In the genomic region with DNA sequence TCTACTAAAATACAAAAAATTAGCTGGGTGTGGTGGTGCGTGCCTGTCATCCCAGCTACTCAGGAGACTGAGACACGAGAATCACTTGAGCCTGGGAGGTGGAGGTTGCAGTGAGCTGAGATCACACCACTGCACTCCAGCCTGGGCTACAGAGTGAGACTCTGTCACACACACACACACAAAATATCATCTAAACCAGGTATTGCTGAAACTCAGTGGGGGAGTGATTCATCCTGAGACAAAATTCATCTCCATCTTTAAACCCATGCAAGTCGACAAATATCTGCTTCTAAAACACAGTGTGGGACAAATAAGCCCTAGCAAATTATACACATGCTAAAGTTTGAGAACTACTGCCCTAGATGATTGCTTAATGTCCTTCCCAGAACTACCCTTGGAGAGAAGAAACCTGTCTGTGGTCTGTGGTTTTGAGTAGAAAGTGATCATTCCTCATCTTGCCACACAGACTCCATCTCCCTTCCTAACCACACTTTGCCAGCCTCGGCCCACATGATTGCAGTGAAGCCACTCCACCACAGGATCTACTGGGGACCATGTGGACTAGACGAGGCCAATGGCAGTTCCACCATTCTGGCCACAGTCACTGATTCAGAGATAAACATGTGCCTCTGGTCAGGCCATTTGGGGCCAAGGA, we compare ENCODE assay signal across 15 cellular contexts.
DNase-seq lines count a peak whose midpoint lies in the region; ATAC-seq, FAIRE-seq and TF ChIP-seq lines count a peak whose summit lies in the region.
"Had no signal": no experiment of that assay in that cellular context is flagged by ENCODE, and none has a peak within 500 bp of the region (broad histone marks: within the 10 kb centered on the region; RNA-seq: fewer than 3 reads in every experiment).

No MANE protein-coding gene starts in this region.

- intact Hi-C loops in upper lobe of right lung (cut with DNase I) = no loop called here

- peaks cover 30% of the 10 kb centered on the region for H3K36me3 Mint-ChIP-seq in effector memory CD8-positive, alpha-beta T cell (ENCODE audit: insufficient read depth)

- H3K27ac ChIP-seq in upper lobe of right lung = no peak overlapping the region
- H3K27ac ChIP-seq: right atrium auricular region, upper lobe of left lung had no signal

- peak overlapping the region in 1 of 2 donors; percentile 22 for H3K4me3 Mint-ChIP-seq in effector memory CD8-positive, alpha-beta T cell

- no peaks in the 10 kb centered on the region for H3K9me3 Mint-ChIP-seq in effector memory CD8-positive, alpha-beta T cell

- no peak for TF ChIP-seq CTCF in upper lobe of right lung (IDR thresholded peaks at IDR 0.05)
- TF ChIP-seq CTCF in foreskin fibroblast (IDR thresholded peaks at IDR 0.05; ENCODE audit: low read depth, low read length) = no peak

- H3K9me3 ChIP-seq in upper lobe of right lung = no peaks in the 10 kb centered on the region
- H3K9me3 ChIP-seq: right atrium auricular region, upper lobe of left lung had no signal

- peak; percentile 74 for FAIRE-seq in RCC 7860 (lab: Jason Lieb, UNC)
- FAIRE-seq: endometrium, GM19239 had no signal

- H3K4me1 ChIP-seq in upper lobe of right lung = peaks cover 10% of the 10 kb centered on the region
- H3K4me1 ChIP-seq: right atrium auricular region had no signal

- H3K27ac Mint-ChIP-seq in effector memory CD8-positive, alpha-beta T cell = peak overlapping the region; percentile 78 to 86

- H3K4me1 Mint-ChIP-seq in effector memory CD8-positive, alpha-beta T cell (ENCODE audit: low read depth in 2 of 2) = peaks cover 44 to 57% of the 10 kb centered on the region in 2 donors

- no peaks in the 10 kb centered on the region for H3K27me3 Mint-ChIP-seq in effector memory CD8-positive, alpha-beta T cell

- no peaks in the 10 kb centered on the region for H3K27me3 ChIP-seq in upper lobe of right lung
- H3K27me3 ChIP-seq: right atrium auricular region, upper lobe of left lung had no signal

- H3K36me3 ChIP-seq in upper lobe of right lung = no peaks in the 10 kb centered on the region
- H3K36me3 ChIP-seq: right atrium auricular region, upper lobe of left lung had no signal

- ATAC-seq in effector memory CD8-positive, alpha-beta T cell (replicated peaks) = peak; percentile 37
- ATAC-seq in upper lobe of right lung = peak; percentile 80
- ATAC-seq: HCT116 had no signal

- no peak overlapping the region for H3K4me3 ChIP-seq in upper lobe of right lung
- H3K4me3 ChIP-seq in foreskin fibroblast (ENCODE audit: low read depth in 1 of 2, low read length in 2 of 2) = no peak overlapping the region
- H3K4me3 ChIP-seq: right atrium auricular region, upper lobe of left lung had no signal

- peak; percentile 44 for DNase-seq in stimulated activated CD4-positive, alpha-beta T cell treated with anti-CD3 and anti-CD28 coated beads, Interleukin-1b, Interleukin-23, amount 100 ng/mL, for 48 hours
- no peak for DNase-seq in stimulated activated CD4-positive, alpha-beta T cell treated with anti-CD3 and anti-CD28 coated beads, Interleukin-12 subunit alpha, Interleukin-12 subunit beta, amount 100 ng/mL, for 4 hours
- peak; percentile 13 for DNase-seq in RCC 7860 (ENCODE audit: low spot score)
- no peak for DNase-seq in effector memory CD8-positive, alpha-beta T cell
- peak; percentile 70 for DNase-seq in upper lobe of right lung
- no peak for DNase-seq in foreskin fibroblast
- DNase-seq in DMS 273 treated with DMSO at 0.1 percent for 48 hours (lab: John Stamatoyannopoulos, UW) = no peak
- DNase-seq in NCI-H2171 (lab: John Stamatoyannopoulos, UW) = no peak
- DNase-seq: Karpas-422, SHP77 had no signal

Comparison
In these comparisons a context has a peak if more than half of its experiments do, and no peak if none do; other contexts are left out.
1. DNase-seq: peak in stimulated activated CD4-positive, alpha-beta T cell treated with anti-CD3 and anti-CD28 coated beads, Interleukin-1b, Interleukin-23, amount 100 ng/mL, for 48 hours (single experiment), RCC 7860 (single experiment) and upper lobe of right lung (single experiment); none in stimulated activated CD4-positive, alpha-beta T cell treated with anti-CD3 and anti-CD28 coated beads, Interleukin-12 subunit alpha, Interleukin-12 subunit beta, amount 100 ng/mL, for 4 hours (single experiment), effector memory CD8-positive, alpha-beta T cell (0 of 3), foreskin fibroblast (0 of 2), DMS 273 treated with DMSO at 0.1 percent for 48 hours (single experiment) and NCI-H2171 (single experiment).